In genomic region chr7:81499262-81500116, GRCh38 we compare ENCODE assay signal across 8 cellular contexts.
DNase-seq lines count a peak whose midpoint lies in the region; ATAC-seq and TF ChIP-seq lines count a peak whose summit lies in the region.

No MANE protein-coding gene starts in this region.

- H3K36me3 ChIP-seq in H7 (replicated peaks; ENCODE audit: control insufficient read depth, insufficient read depth, low read length), result no peaks in the 10 kb centered on the region

- POLR2A ChIA-PET in RWPE1 (lab: Yijun Ruan, JAX; ENCODE audit: low non-redundant PET), result no interaction called here

- peak; percentile 73 for ATAC-seq in esophagus mucosa

- no peaks in the 10 kb centered on the region for H3K36me3 Mint-ChIP-seq in neural crest cell (ENCODE audit: low read depth)
- H3K36me3 Mint-ChIP-seq in activated T-cell treated with anti-CD3 and anti-CD28 coated beads, Interleukin-2, amount 50 U/mL, for 24 hours (ENCODE audit: low read depth), result no peaks in the 10 kb centered on the region

- no peaks in the 10 kb centered on the region for H3K4me1 Mint-ChIP-seq in neural crest cell
- no peaks in the 10 kb centered on the region for H3K4me1 Mint-ChIP-seq in activated T-cell treated with anti-CD3 and anti-CD28 coated beads, Interleukin-2, amount 50 U/mL, for 24 hours (ENCODE audit: low read depth)

- H3K4me3 ChIP-seq in H7 (ENCODE audit: insufficient read depth, low read depth, low read length), result no peak overlapping the region

- no peak overlapping the region for H3K4me3 Mint-ChIP-seq in neural crest cell
- H3K4me3 Mint-ChIP-seq in activated T-cell treated with anti-CD3 and anti-CD28 coated beads, Interleukin-2, amount 50 U/mL, for 24 hours, result no peak overlapping the region

- H3K27ac Mint-ChIP-seq in neural crest cell (ENCODE audit: unreplicated experiment), result no peak overlapping the region
- H3K27ac Mint-ChIP-seq in activated T-cell treated with anti-CD3 and anti-CD28 coated beads, Interleukin-2, amount 50 U/mL, for 24 hours, result no peak overlapping the region

- no peaks in the 10 kb centered on the region for H3K9me3 Mint-ChIP-seq in neural crest cell
- no peaks in the 10 kb centered on the region for H3K9me3 Mint-ChIP-seq in activated T-cell treated with anti-CD3 and anti-CD28 coated beads, Interleukin-2, amount 50 U/mL, for 24 hours

- H3K27me3 ChIP-seq in H7 (ENCODE audit: control insufficient read depth, insufficient read depth, low read length), result no peaks in the 10 kb centered on the region

- DNase-seq in ELR (ENCODE audit: low read depth), result peak; percentile 73
- peak; percentile 6 for DNase-seq in H7
- peak; percentile 92 for DNase-seq in NAMALWA (ENCODE audit: low spot score)
- DNase-seq in RWPE1 (ENCODE audit: low spot score), result peak; percentile 42
- no peak for DNase-seq in neural crest cell (ENCODE audit: low read depth, low spot score)
- no peak for DNase-seq in activated CD4-positive, alpha-beta T cell treated with anti-CD3 and anti-CD28 coated beads, Interleukin-2, amount 50 U/mL, for 1 hour
- no peak for DNase-seq in activated T-cell treated with anti-CD3 and anti-CD28 coated beads, Interleukin-2, amount 50 U/mL, for 24 hours

- peak; percentile 75 for TF ChIP-seq CTCF in RWPE1 (conservative IDR thresholded peaks at IDR 0.05; ENCODE audit: low read depth)
- TF ChIP-seq CTCF in neural crest cell (conservative IDR thresholded peaks at IDR 0.05), result peak; percentile 86

- CTCF ChIA-PET in RWPE1 (lab: Yijun Ruan, JAX), result interaction anchor here (0.6 to 2.5 kb wide), 11 partner anchors 17 to 1219 kb away, joined by 3 to 8 read pairs (median 3); no protein-coding TSS in a partner anchor

- H3K27me3 Mint-ChIP-seq in neural crest cell (ENCODE audit: low read depth), result no peaks in the 10 kb centered on the region
- H3K27me3 Mint-ChIP-seq in activated T-cell treated with anti-CD3 and anti-CD28 coated beads, Interleukin-2, amount 50 U/mL, for 24 hours, result no peaks in the 10 kb centered on the region

- peak overlapping the region; percentile 48 for H3K27ac ChIP-seq in RWPE1

Comparison
In these comparisons a context has a peak if more than half of its experiments do, and no peak if none do; other contexts are left out.
1. DNase-seq: peak in ELR (single experiment), H7 (single experiment), NAMALWA (single experiment) and RWPE1 (single experiment); none in neural crest cell (single experiment), activated CD4-positive, alpha-beta T cell treated with anti-CD3 and anti-CD28 coated beads, Interleukin-2, amount 50 U/mL, for 1 hour (single experiment) and activated T-cell treated with anti-CD3 and anti-CD28 coated beads, Interleukin-2, amount 50 U/mL, for 24 hours (single experiment).